Comparison of ENCODE assay signal across 13 cellular contexts in the genomic region with DNA sequence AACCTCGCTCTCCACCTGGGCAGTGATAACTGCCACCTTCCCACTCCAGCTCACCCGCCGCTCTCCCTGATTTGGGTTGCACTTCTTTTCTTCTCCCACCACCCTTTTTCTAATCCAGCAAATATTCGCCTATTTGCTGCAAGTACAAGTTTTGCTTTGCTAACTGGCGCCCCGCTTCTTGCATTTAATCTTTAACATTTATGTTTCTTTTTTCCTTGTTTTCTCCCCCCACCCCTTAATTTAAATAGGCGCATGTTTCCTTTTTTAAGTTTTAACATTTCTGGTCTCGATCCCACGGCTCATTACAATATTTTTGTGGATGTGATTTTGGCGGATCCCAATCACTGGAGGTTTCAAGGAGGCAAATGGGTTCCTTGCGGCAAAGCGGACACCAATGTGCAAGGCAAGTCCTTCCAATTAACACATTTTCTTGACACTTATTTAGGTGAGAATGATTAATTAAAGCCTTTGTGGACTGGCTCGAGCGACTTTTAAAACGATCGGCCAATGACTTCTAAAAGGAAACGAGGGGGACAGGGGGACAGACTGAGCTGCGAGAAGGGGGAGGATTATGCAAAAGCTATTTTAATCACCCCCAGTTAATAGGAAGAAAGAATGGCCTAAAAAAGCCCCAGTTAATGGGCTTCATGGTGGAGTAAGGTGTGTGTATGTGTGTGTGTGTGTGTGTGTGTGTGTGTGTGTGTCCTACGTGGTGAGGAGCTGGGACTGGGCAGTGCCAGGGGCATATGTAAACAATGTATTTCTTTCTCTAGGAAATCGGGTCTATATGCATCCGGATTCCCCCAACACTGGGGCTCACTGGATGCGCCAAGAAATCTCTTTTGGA. TPM values are rescaled to one million over a fixed set of nuclear protein-coding genes. Genes with fewer than 3 reads are reported as not detected.
DNase-seq lines count a peak whose midpoint lies in the region; ATAC-seq lines count a peak whose summit lies in the region.
"Had no signal": no experiment of that assay in that cellular context is flagged by ENCODE, and none has a peak within 500 bp of the region (broad histone marks: within the 10 kb centered on the region; RNA-seq: fewer than 3 reads in every experiment).

No MANE protein-coding gene starts in this region.

- no peak for DNase-seq in stimulated activated naive CD8-positive, alpha-beta T cell treated with anti-CD3 and anti-CD28 coated beads, Interleukin-15, Interleukin-2, amounts not matched to agents 100 U/mL and 50 U/mL, for 24 hours
- no peak for DNase-seq in activated CD4-positive, alpha-beta memory T cell treated with anti-CD3 and anti-CD28 coated beads for 36 hours
- peak; percentile 23 for DNase-seq in left kidney (ENCODE audit: low read depth, low spot score)
- DNase-seq in HK-2 (ENCODE audit: unreplicated experiment) = no peak
- DNase-seq in NCI-H146 treated with DMSO at 0.1 percent for 48 hours (lab: John Stamatoyannopoulos, UW; ENCODE audit: unreplicated experiment) = no peak
- no peak for DNase-seq in stimulated activated CD4-positive, alpha-beta T cell treated with anti-CD3 and anti-CD28 coated beads, Interleukin-1b, Interleukin-23, amount 100 ng/mL, for 48 hours
- DNase-seq: brain microvascular endothelial cell; gastrocnemius medialis; GM23248; stimulated activated CD4-positive, alpha-beta T cell treated with anti-CD3 and anti-CD28 coated beads, Interleukin-2, amount 100 ng/mL, for 48 hours had no signal

- peaks cover 54% of the 10 kb centered on the region for H3K4me1 Mint-ChIP-seq in stimulated activated naive CD8-positive, alpha-beta T cell treated with anti-CD3 and anti-CD28 coated beads, Interleukin-15, Interleukin-2, amounts not matched to agents 100 ng/mL and 50 ng/mL, for 24 hours (ENCODE audit: low read depth)
- H3K4me1 Mint-ChIP-seq in activated CD4-positive, alpha-beta memory T cell treated with anti-CD3 and anti-CD28 coated beads for 36 hours (ENCODE audit: low read depth) = peaks cover 49% of the 10 kb centered on the region

- no peak for ATAC-seq in stimulated activated naive CD8-positive, alpha-beta T cell treated with anti-CD3 and anti-CD28 coated beads, Interleukin-15, Interleukin-2, amounts not matched to agents 100 U/mL and 50 U/mL, for 24 hours
- no peak for ATAC-seq in HG03442 (IDR thresholded peaks at IDR 0.05; ENCODE audit: unreplicated experiment)
- ATAC-seq: gastrocnemius medialis had no signal

- no peak overlapping the region for H3K27ac Mint-ChIP-seq in stimulated activated naive CD8-positive, alpha-beta T cell treated with anti-CD3 and anti-CD28 coated beads, Interleukin-15, Interleukin-2, amounts not matched to agents 100 ng/mL and 50 ng/mL, for 24 hours
- H3K27ac Mint-ChIP-seq in activated CD4-positive, alpha-beta memory T cell treated with anti-CD3 and anti-CD28 coated beads for 36 hours = no peak overlapping the region
- H3K27ac Mint-ChIP-seq: stimulated activated memory B cell treated with anti-CD40 and anti-IgM and Interleukin-4, amounts not matched to agents 10 μg/mL and 1 μg/mL and 100 μg/mL, for 72 hours had no signal

- H3K9me3 Mint-ChIP-seq in stimulated activated naive CD8-positive, alpha-beta T cell treated with anti-CD3 and anti-CD28 coated beads, Interleukin-15, Interleukin-2, amounts not matched to agents 100 ng/mL and 50 ng/mL, for 24 hours = no peaks in the 10 kb centered on the region
- no peaks in the 10 kb centered on the region for H3K9me3 Mint-ChIP-seq in activated CD4-positive, alpha-beta memory T cell treated with anti-CD3 and anti-CD28 coated beads for 36 hours

- peaks cover 88% of the 10 kb centered on the region for H3K27me3 Mint-ChIP-seq in stimulated activated naive CD8-positive, alpha-beta T cell treated with anti-CD3 and anti-CD28 coated beads, Interleukin-15, Interleukin-2, amounts not matched to agents 100 ng/mL and 50 ng/mL, for 24 hours
- peaks cover 77% of the 10 kb centered on the region for H3K27me3 Mint-ChIP-seq in activated CD4-positive, alpha-beta memory T cell treated with anti-CD3 and anti-CD28 coated beads for 36 hours

- intact Hi-C loops in activated CD4-positive, alpha-beta memory T cell treated with anti-CD3 and anti-CD28 coated beads for 36 hours (cut with micrococcal nuclease) = loop anchor here (5.0 kb wide), 2 partner anchors 110 to 180 kb away; a partner anchor contains a TSS

- H3K4me3 Mint-ChIP-seq in stimulated activated naive CD8-positive, alpha-beta T cell treated with anti-CD3 and anti-CD28 coated beads, Interleukin-15, Interleukin-2, amounts not matched to agents 100 ng/mL and 50 ng/mL, for 24 hours = peak overlapping the region; percentile 29
- peak overlapping the region; percentile 28 for H3K4me3 Mint-ChIP-seq in activated CD4-positive, alpha-beta memory T cell treated with anti-CD3 and anti-CD28 coated beads for 36 hours

- POLR2A ChIA-PET in activated CD4-positive, alpha-beta memory T cell treated with anti-CD3 and anti-CD28 coated beads for 36 hours (lab: Charles Lee) = no interaction called here

- CTCF ChIA-PET in activated CD4-positive, alpha-beta memory T cell treated with anti-CD3 and anti-CD28 coated beads for 36 hours (lab: Charles Lee) = no interaction called here

- H3K36me3 Mint-ChIP-seq in stimulated activated naive CD8-positive, alpha-beta T cell treated with anti-CD3 and anti-CD28 coated beads, Interleukin-15, Interleukin-2, amounts not matched to agents 100 ng/mL and 50 ng/mL, for 24 hours (ENCODE audit: low read depth) = peaks cover 4% of the 10 kb centered on the region
- H3K36me3 Mint-ChIP-seq in activated CD4-positive, alpha-beta memory T cell treated with anti-CD3 and anti-CD28 coated beads for 36 hours = no peaks in the 10 kb centered on the region
- H3K36me3 Mint-ChIP-seq: stimulated activated memory B cell treated with anti-CD40 and anti-IgM and Interleukin-4, amounts not matched to agents 10 μg/mL and 1 μg/mL and 100 μg/mL, for 72 hours had no signal

RNA-seq across cellular contexts. Expression of a gene that starts 1.6 kb away (rescaled TPM):
- not detected for total RNA-seq in activated CD4-positive, alpha-beta memory T cell treated with anti-CD3 and anti-CD28 coated beads for 36 hours
- total RNA-seq: gastrocnemius medialis had no signal
